In genomic region chr7:50821457-50821977, GRCh38 we compare ENCODE assay signal across 15 cellular contexts. TPM values are rescaled to one million over a fixed set of nuclear protein-coding genes. Genes with fewer than 3 reads are reported as not detected.
DNase-seq lines count a peak whose midpoint lies in the region; ATAC-seq, FAIRE-seq and TF ChIP-seq lines count a peak whose summit lies in the region.
"Had no signal": no experiment of that assay in that cellular context is flagged by ENCODE, and none has a peak within 500 bp of the region (broad histone marks: within the 10 kb centered on the region; RNA-seq: fewer than 3 reads in every experiment).

No MANE protein-coding gene starts in this region.

- intact Hi-C loops in left cardiac atrium (cut with DNase I) (no loop called here), cardiac septum (cut with DNase I) (no loop called here), aorta (cut with DNase I) (no loop called here), OCI-LY7 (cut with micrococcal nuclease; ENCODE audit: unreplicated experiment) (no loop called here)

- H3K27ac ChIP-seq in aorta (ENCODE audit: low read depth in 1 of 2, low read length in 2 of 2) (no peak overlapping the region), OCI-LY7 (ENCODE audit: low read depth, low read length, poor library complexity, severe bottlenecking) (no peak overlapping the region)
- H3K27ac ChIP-seq: upper lobe of right lung had no signal

- H3K4me2 ChIP-seq in OCI-LY7 (ENCODE audit: low read length) = no peak overlapping the region

- POLR2A ChIA-PET in OCI-LY7 (lab: Charles Lee) = no interaction called here

- BruUV-seq in OCI-LY7 (replicated peaks; lab: Mats Ljungman, UMichigan) = no TSS peak

- H2AFZ ChIP-seq in OCI-LY7 (ENCODE audit: low read length) = no peak overlapping the region

- ATAC-seq in left cardiac atrium (peak; percentile 27 to 69), aorta (ENCODE audit: low FRiP score) (peak; percentile 20), GM19397 (IDR thresholded peaks at IDR 0.05; ENCODE audit: unreplicated experiment) (no peak)
- ATAC-seq: upper lobe of right lung had no signal

- no peak overlapping the region for H3K4me3 ChIP-seq in fibroblast of villous mesenchyme (ENCODE audit: low read depth, low read length)
- H3K4me3 ChIP-seq in aorta (ENCODE audit: low read length in 2 of 2) = no peak overlapping the region
- H3K4me3 ChIP-seq in OCI-LY7 (ENCODE audit: low read depth, low read length, poor library complexity, severe bottlenecking) = no peak overlapping the region
- H3K4me3 ChIP-seq: upper lobe of right lung had no signal

- H3K4me1 ChIP-seq in aorta (ENCODE audit: control insufficient read depth in 1 of 2, insufficient read depth in 2 of 2, low read length in 2 of 2) (no peaks in the 10 kb centered on the region), OCI-LY7 (ENCODE audit: insufficient read depth, low read length, poor library complexity, severe bottlenecking) (no peaks in the 10 kb centered on the region)
- H3K4me1 ChIP-seq: upper lobe of right lung had no signal

- 50 to 51% methylated on average over 11 of the region's 11 CpGs for WGBS in aorta, 2 donors

- H3K36me3 ChIP-seq in aorta (ENCODE audit: control insufficient read depth in 1 of 2, insufficient read depth in 2 of 2, low read length in 1 of 2) (no peaks in the 10 kb centered on the region), OCI-LY7 (ENCODE audit: insufficient read depth, low read length) (no peaks in the 10 kb centered on the region)
- H3K36me3 ChIP-seq: upper lobe of right lung had no signal

- peak; percentile 70 for FAIRE-seq in RCC 7860 (lab: Jason Lieb, UNC)

- no peaks in the 10 kb centered on the region for H3K79me2 ChIP-seq in OCI-LY7 (ENCODE audit: insufficient read depth, low read depth, low read length)

- CTCF ChIA-PET in OCI-LY7 (lab: Charles Lee; ENCODE audit: unreplicated experiment) = no interaction called here

- H3K9me2 ChIP-seq in OCI-LY7 (ENCODE audit: insufficient read depth, low read length) = no peaks in the 10 kb centered on the region

- DNase-seq in left cardiac atrium (no peak), cardiac septum (ENCODE audit: low spot score) (no peak), RCC 7860 (ENCODE audit: low spot score) (peak; percentile 79), fibroblast of villous mesenchyme (ENCODE audit: low read depth) (peak; percentile 37), aorta (no peak), HUDEP-2 (lab: John Stamatoyannopoulos, UW; ENCODE audit: unreplicated experiment in 76 of 76) (no peak), OCI-LY7 (ENCODE audit: low spot score) (no peak)
- DNase-seq: activated CD4-positive, alpha-beta T cell treated with anti-CD3 and anti-CD28 coated beads, Interleukin-2, amount 50 U/mL, for 4 hours; activated effector memory CD4-positive, alpha-beta T cell treated with anti-CD3 and anti-CD28 coated beads, Interleukin-2, amount 50 U/mL, for 16 hours; cerebellar nuclear complex; NCI-H1092; stimulated activated CD8-positive, alpha-beta memory T cell treated with anti-CD3 and anti-CD28 coated beads, Interleukin-4, amount 100 ng/mL, for 48 hours; T-helper 2 cell; upper lobe of right lung had no signal

- TF ChIP-seq CTCF in fibroblast of villous mesenchyme (IDR thresholded peaks at IDR 0.05; ENCODE audit: insufficient read depth, low read depth, low read length) (no peak), OCI-LY7 (conservative IDR thresholded peaks at IDR 0.05; ENCODE audit: low read length) (no peak)

- no peaks in the 10 kb centered on the region for H3K27me3 ChIP-seq in aorta (ENCODE audit: control insufficient read depth in 1 of 2, insufficient read depth in 2 of 2, low read length in 1 of 2)
- H3K27me3 ChIP-seq: upper lobe of right lung had no signal

- no peaks in the 10 kb centered on the region for H3K9me3 ChIP-seq in aorta (ENCODE audit: control insufficient read depth, low read length)
- H3K9me3 ChIP-seq in OCI-LY7 (ENCODE audit: low read length) = no peaks in the 10 kb centered on the region
- H3K9me3 ChIP-seq: upper lobe of right lung had no signal

- H4K20me1 ChIP-seq in OCI-LY7 (ENCODE audit: insufficient read depth, low read length) = no peaks in the 10 kb centered on the region

RNA-seq across cellular contexts. Expression of gene GRB10, which starts 38.8 kb away (rescaled TPM):
- total RNA-seq in left cardiac atrium (10 to 100 TPM; 39.9 to 45.6 TPM), cardiac septum (51.8 TPM), fibroblast of villous mesenchyme (23.3 and 39.3 TPM in 2 replicates), aorta (100 to 1,000 TPM; 106 to 108 TPM), OCI-LY7 (2022) (not detected in 2 replicates)
- 10 to 100 TPM; 11.8 to 21.2 TPM for polyA plus RNA-seq in aorta
- not detected in 2 replicates for total RNA-seq in OCI-LY7 (2014; rRNA removed; shearing (Covaris generic))

Comparison
In these comparisons a context has a peak if more than half of its experiments do, and no peak if none do; other contexts are left out.
1. DNase-seq: peak in RCC 7860 (single experiment) and fibroblast of villous mesenchyme (single experiment); none in left cardiac atrium (single experiment), cardiac septum (single experiment), aorta (0 of 2), HUDEP-2 (0 of 76) and OCI-LY7 (single experiment).
2. RNA of gene GRB10, which starts 38.8 kb away (total RNA-seq): 106 to 108 TPM in aorta, 51.8 TPM in cardiac septum (single experiment), 39.9 to 45.6 TPM in left cardiac atrium and 23.3 to 39.3 TPM in fibroblast of villous mesenchyme; not detected in OCI-LY7; every median in the first group is over 10 times any median in the second.